8 cellular contexts compared by ENCODE assay signal in the genomic region with DNA sequence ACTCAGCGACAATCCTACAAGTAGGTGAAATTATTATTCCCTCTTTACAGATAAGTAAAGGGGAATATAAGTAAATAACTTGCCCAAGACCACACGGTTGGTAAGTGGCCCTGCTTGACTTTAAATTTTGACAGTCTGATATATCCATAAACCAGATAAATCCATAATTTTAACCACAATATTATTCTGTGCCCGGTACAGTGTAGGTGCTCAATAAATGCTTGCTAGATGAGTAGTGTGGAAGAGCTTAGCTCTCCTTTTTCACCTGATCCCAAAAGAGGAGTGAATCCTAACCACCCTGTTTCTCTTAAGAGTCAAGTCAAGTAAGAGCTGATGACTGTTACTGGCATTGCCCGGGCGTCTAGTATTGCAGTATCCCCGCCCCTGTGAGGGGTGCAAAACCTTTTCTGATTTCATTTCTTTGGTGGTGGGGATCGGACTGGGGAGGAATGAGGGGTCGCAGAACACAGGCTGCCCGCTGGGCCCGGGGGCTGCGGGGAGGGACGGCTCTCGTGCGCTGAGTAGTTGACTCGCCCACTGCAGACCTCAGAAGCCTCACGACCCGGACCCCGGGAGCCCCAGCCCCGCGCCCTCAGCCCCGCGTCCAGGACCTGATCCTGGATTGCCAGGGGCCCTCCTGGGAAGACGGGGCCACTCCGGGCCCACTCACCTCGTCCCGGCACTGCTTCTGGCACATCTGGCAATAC. TPM values are rescaled to one million over a fixed set of nuclear protein-coding genes. Genes with fewer than 3 reads are reported as not detected.
DNase-seq lines count a peak whose midpoint lies in the region; ATAC-seq lines count a peak whose summit lies in the region.

No MANE protein-coding gene starts in this region.

- no peaks in the 10 kb centered on the region for H3K27me3 Mint-ChIP-seq in activated T-helper 1 cell treated with anti-CD3 and anti-CD28 coated beads, Interleukin-12 subunit alpha, Interleukin-12 subunit beta, Interleukin-2, Interleukin-4 antibody, amounts not matched to agents 30 ng/mL and 10 ng/mL and 1 ng/mL, durations not matched to agents 14 hours and 24 hours and 36 hours (ENCODE audit: insufficient read depth)

- H3K4me3 ChIP-seq in iPS-18c (ENCODE audit: insufficient read depth, low read depth, low read length), result peak overlapping the region; percentile 99

- intact Hi-C loops in activated T-helper 1 cell treated with anti-CD3 and anti-CD28 coated beads, Interleukin-12 subunit alpha, Interleukin-12 subunit beta, Interleukin-2, Interleukin-4 antibody, amounts not matched to agents 30 ng/mL and 10 ng/mL and 1 ng/mL, durations not matched to agents 14 hours and 24 hours and 36 hours (cut with micrococcal nuclease), result loop anchor here (5.0 to 10.0 kb wide), 2 partner anchors 270 to 863 kb away; no protein-coding TSS in a partner anchor

- peak overlapping the region; percentile 71 for H3K27ac ChIP-seq in substantia nigra (ENCODE audit: low read depth, low read length, poor library complexity, severe bottlenecking)

- H3K9me3 ChIP-seq in iPS-18c (ENCODE audit: control insufficient read depth, insufficient read depth, low read length), result no peaks in the 10 kb centered on the region

- H3K4me3 Mint-ChIP-seq in activated T-helper 1 cell treated with anti-CD3 and anti-CD28 coated beads, Interleukin-12 subunit alpha, Interleukin-12 subunit beta, Interleukin-2, Interleukin-4 antibody, amounts not matched to agents 30 ng/mL and 10 ng/mL and 1 ng/mL, durations not matched to agents 14 hours and 24 hours and 36 hours, result no peak overlapping the region

- H3K4me1 Mint-ChIP-seq in activated T-helper 1 cell treated with anti-CD3 and anti-CD28 coated beads, Interleukin-12 subunit alpha, Interleukin-12 subunit beta, Interleukin-2, Interleukin-4 antibody, amounts not matched to agents 30 ng/mL and 10 ng/mL and 1 ng/mL, durations not matched to agents 14 hours and 24 hours and 36 hours (ENCODE audit: low read depth), result peaks cover 40% of the 10 kb centered on the region

- H3K9me3 Mint-ChIP-seq in activated T-helper 1 cell treated with anti-CD3 and anti-CD28 coated beads, Interleukin-12 subunit alpha, Interleukin-12 subunit beta, Interleukin-2, Interleukin-4 antibody, amounts not matched to agents 30 ng/mL and 10 ng/mL and 1 ng/mL, durations not matched to agents 14 hours and 24 hours and 36 hours, result no peaks in the 10 kb centered on the region

- no peak overlapping the region for H3K27ac Mint-ChIP-seq in activated T-helper 1 cell treated with anti-CD3 and anti-CD28 coated beads, Interleukin-12 subunit alpha, Interleukin-12 subunit beta, Interleukin-2, Interleukin-4 antibody, amounts not matched to agents 30 ng/mL and 10 ng/mL and 1 ng/mL, durations not matched to agents 14 hours and 24 hours and 36 hours

- H3K36me3 Mint-ChIP-seq in activated T-helper 1 cell treated with anti-CD3 and anti-CD28 coated beads, Interleukin-12 subunit alpha, Interleukin-12 subunit beta, Interleukin-2, Interleukin-4 antibody, amounts not matched to agents 30 ng/mL and 10 ng/mL and 1 ng/mL, durations not matched to agents 14 hours and 24 hours and 36 hours (ENCODE audit: low read depth), result peaks cover 17% of the 10 kb centered on the region

- peak; percentile 8 for ATAC-seq in HG03103 (IDR thresholded peaks at IDR 0.05; ENCODE audit: low read depth, unreplicated experiment)
- ATAC-seq in GM18519 (IDR thresholded peaks at IDR 0.05; ENCODE audit: low FRiP score, unreplicated experiment), result no peak

- peak; percentile 18 for DNase-seq in stimulated activated CD4-positive, alpha-beta T cell treated with anti-CD3 and anti-CD28 coated beads, Interleukin-15, amount 100 ng/mL, for 24 hours
- no peak for DNase-seq in stimulated activated CD4-positive, alpha-beta T cell treated with anti-CD3 and anti-CD28 coated beads, Interleukin-4, amount 100 ng/mL, for 24 hours
- peak; percentile 1 for DNase-seq in activated T-helper 1 cell treated with anti-CD3 and anti-CD28 coated beads, Interleukin-12 subunit alpha, Interleukin-12 subunit beta, Interleukin-2, Interleukin-4 antibody, amounts not matched to agents 30 ng/mL and 10 ng/mL and 1 ng/mL, durations not matched to agents 14 hours and 24 hours and 36 hours (ENCODE audit: low spot score)
- DNase-seq in substantia nigra (lab: John Stamatoyannopoulos, UW), result no peak
- no peak for DNase-seq in stimulated activated CD4-positive, alpha-beta T cell treated with anti-CD3 and anti-CD28 coated beads, Interleukin-4, amount 100 ng/mL, for 1 hour

RNA-seq across cellular contexts. Expression of gene KIN, which starts 0.5 kb away (rescaled TPM):
- 11.0 and 12.3 TPM in 2 replicates for total RNA-seq in activated T-helper 1 cell treated with anti-CD3 and anti-CD28 coated beads, Interleukin-12 subunit alpha, Interleukin-12 subunit beta, Interleukin-2, Interleukin-4 antibody, amounts not matched to agents 30 ng/mL and 10 ng/mL and 1 ng/mL, durations not matched to agents 14 hours and 24 hours and 36 hours

RNA-seq across cellular contexts. Expression of gene ATP5F1C, which starts 0.7 kb away (rescaled TPM):
- 316 and 329 TPM in 2 replicates for total RNA-seq in activated T-helper 1 cell treated with anti-CD3 and anti-CD28 coated beads, Interleukin-12 subunit alpha, Interleukin-12 subunit beta, Interleukin-2, Interleukin-4 antibody, amounts not matched to agents 30 ng/mL and 10 ng/mL and 1 ng/mL, durations not matched to agents 14 hours and 24 hours and 36 hours

RNA-seq across cellular contexts. Expression of gene TAF3, which starts 31.0 kb away (rescaled TPM):
- total RNA-seq in activated T-helper 1 cell treated with anti-CD3 and anti-CD28 coated beads, Interleukin-12 subunit alpha, Interleukin-12 subunit beta, Interleukin-2, Interleukin-4 antibody, amounts not matched to agents 30 ng/mL and 10 ng/mL and 1 ng/mL, durations not matched to agents 14 hours and 24 hours and 36 hours, result 15.1 and 16.3 TPM in 2 replicates

Comparison
In these comparisons a context has a peak if more than half of its experiments do, and no peak if none do; other contexts are left out.
1. DNase-seq: peak in stimulated activated CD4-positive, alpha-beta T cell treated with anti-CD3 and anti-CD28 coated beads, Interleukin-15, amount 100 ng/mL, for 24 hours (single experiment) and activated T-helper 1 cell treated with anti-CD3 and anti-CD28 coated beads, Interleukin-12 subunit alpha, Interleukin-12 subunit beta, Interleukin-2, Interleukin-4 antibody, amounts not matched to agents 30 ng/mL and 10 ng/mL and 1 ng/mL, durations not matched to agents 14 hours and 24 hours and 36 hours (single experiment); none in stimulated activated CD4-positive, alpha-beta T cell treated with anti-CD3 and anti-CD28 coated beads, Interleukin-4, amount 100 ng/mL, for 24 hours (single experiment), substantia nigra (0 of 49) and stimulated activated CD4-positive, alpha-beta T cell treated with anti-CD3 and anti-CD28 coated beads, Interleukin-4, amount 100 ng/mL, for 1 hour (single experiment).